In the genomic region with DNA sequence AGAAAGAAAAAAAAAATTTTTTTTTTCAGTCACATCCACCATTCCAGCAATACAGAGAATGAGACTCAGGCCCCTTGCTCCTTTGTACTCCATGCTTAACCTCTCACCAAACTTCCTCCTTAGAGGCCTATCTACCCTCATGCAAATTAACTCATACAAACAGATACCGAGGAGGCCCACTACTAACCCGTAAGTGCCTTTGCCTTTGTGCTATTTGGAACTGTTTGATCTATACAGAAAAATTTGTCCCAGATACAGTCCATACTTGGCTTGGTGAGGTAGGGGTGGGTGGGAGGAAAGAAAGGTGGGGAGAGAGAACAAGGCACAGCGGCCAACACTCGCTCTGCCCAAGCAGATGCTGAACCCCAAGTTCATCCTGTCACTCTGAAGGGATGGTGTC, we compare ENCODE assay signal across 11 cellular contexts.
A peak's percentile ranks its signal among the peaks of the same experiment; 100 is the strongest.
DNase-seq lines count a peak whose midpoint lies in the region; ATAC-seq and TF ChIP-seq lines count a peak whose summit lies in the region.
"Had no signal": no experiment of that assay in that cellular context is flagged by ENCODE, and none has a peak within 500 bp of the region (broad histone marks: within the 10 kb centered on the region; RNA-seq: fewer than 3 reads in every experiment).

No MANE protein-coding gene starts in this region.

- DNase-seq in PC-9 = no peak
- no peak for DNase-seq in osteocyte (ENCODE audit: extremely low spot score, unreplicated experiment)
- DNase-seq in NCI-H2171 treated with DMSO at 0.1 percent for 48 hours (lab: John Stamatoyannopoulos, UW) = no peak
- no peak for DNase-seq in NCI-H345 (lab: John Stamatoyannopoulos, UW)
- no peak for DNase-seq in GOT3 (lab: John Stamatoyannopoulos, UW)
- no peak for DNase-seq in NCI-H446 (lab: John Stamatoyannopoulos, UW)
- DNase-seq: activated naive CD4-positive, alpha-beta T cell treated with anti-CD3 and anti-CD28 coated beads, Interleukin-2, amount 10 ng/mL, durations not matched to agents 7 days and 5 days; SHP77 treated with DMSO at 0.1 percent for 48 hours had no signal

- POLR2A ChIA-PET in PC-9 (lab: Charles Lee; ENCODE audit: unreplicated experiment) = interaction anchor here (0.8 to 1.4 kb wide), 2 partner anchors 11 to 73 kb away, joined by 5 to 12 read pairs; no protein-coding TSS in a partner anchor

- H3K36me3 Mint-ChIP-seq in osteocyte (ENCODE audit: unreplicated experiment) = no peaks in the 10 kb centered on the region
- H3K36me3 Mint-ChIP-seq: activated naive CD4-positive, alpha-beta T cell treated with anti-CD3 and anti-CD28 coated beads, Interleukin-2, amount 10 ng/mL, durations not matched to agents 7 days and 5 days had no signal

- H3K36me3 ChIP-seq in PC-9 (ENCODE audit: low read depth) = no peaks in the 10 kb centered on the region
- H3K36me3 ChIP-seq: neutrophil had no signal

- H3K27me3 ChIP-seq in PC-9 (ENCODE audit: insufficient read depth, low read depth) = no peaks in the 10 kb centered on the region
- H3K27me3 ChIP-seq: neutrophil had no signal

- ATAC-seq in GM18867 (IDR thresholded peaks at IDR 0.05; ENCODE audit: unreplicated experiment) (peak; percentile 39), HG02642 (IDR thresholded peaks at IDR 0.05; ENCODE audit: poor library complexity, unreplicated experiment) (peak; percentile 35)

- no peaks in the 10 kb centered on the region for H4K20me1 ChIP-seq in PC-9 (ENCODE audit: insufficient read depth)

- H3K27ac Mint-ChIP-seq in osteocyte (ENCODE audit: unreplicated experiment) = peak overlapping the region; percentile 81
- H3K27ac Mint-ChIP-seq: activated naive CD4-positive, alpha-beta T cell treated with anti-CD3 and anti-CD28 coated beads, Interleukin-2, amount 10 ng/mL, durations not matched to agents 7 days and 5 days had no signal

- H3K9me2 ChIP-seq in PC-9 (ENCODE audit: insufficient read depth) = no peaks in the 10 kb centered on the region

- H3K4me1 Mint-ChIP-seq in osteocyte (ENCODE audit: unreplicated experiment) = peaks cover 80% of the 10 kb centered on the region

- H3K27ac ChIP-seq in PC-9 = peak overlapping the region; percentile 100
- H3K27ac ChIP-seq: neutrophil had no signal

- no peak overlapping the region for H2AFZ ChIP-seq in PC-9

- intact Hi-C loops in PC-9 (cut with micrococcal nuclease; ENCODE audit: unreplicated experiment) = loop anchor here (1.0 to 5.0 kb wide), 3 partner anchors 16 to 203 kb away; a partner anchor contains a TSS

- CTCF ChIA-PET in PC-9 (lab: Charles Lee) = no interaction called here

- BruUV-seq in PC-9 (replicated peaks; lab: Mats Ljungman, UMichigan) = TSS peak; percentile 54

- peaks cover 6% of the 10 kb centered on the region for H3K79me2 ChIP-seq in PC-9 (ENCODE audit: low read depth)

- peaks cover 55% of the 10 kb centered on the region for H3F3A ChIP-seq in PC-9 (ENCODE audit: insufficient read depth, low read depth)

- no peaks in the 10 kb centered on the region for H3K27me3 Mint-ChIP-seq in osteocyte (ENCODE audit: unreplicated experiment)

- no peak for TF ChIP-seq CTCF in PC-9 (conservative IDR thresholded peaks at IDR 0.05)
- no peak for TF ChIP-seq CTCF in osteocyte (IDR thresholded peaks at IDR 0.05)

- no peak overlapping the region for H3K4me3 Mint-ChIP-seq in osteocyte (ENCODE audit: unreplicated experiment)
- H3K4me3 Mint-ChIP-seq: activated naive CD4-positive, alpha-beta T cell treated with anti-CD3 and anti-CD28 coated beads, Interleukin-2, amount 10 ng/mL, durations not matched to agents 7 days and 5 days had no signal

- no peak overlapping the region for H3K4me3 ChIP-seq in PC-9

- peaks cover 81% of the 10 kb centered on the region for H3K4me1 ChIP-seq in PC-9 (replicated peaks; ENCODE audit: insufficient read depth)

- H3K4me2 ChIP-seq in PC-9 = peak overlapping the region; percentile 52

- H3K9me3 ChIP-seq in PC-9 (ENCODE audit: insufficient read depth, low read depth) = no peaks in the 10 kb centered on the region
- H3K9me3 ChIP-seq: neutrophil had no signal

- H3K9me3 Mint-ChIP-seq in osteocyte (ENCODE audit: unreplicated experiment) = no peaks in the 10 kb centered on the region
- H3K9me3 Mint-ChIP-seq: activated naive CD4-positive, alpha-beta T cell treated with anti-CD3 and anti-CD28 coated beads, Interleukin-2, amount 10 ng/mL, durations not matched to agents 7 days and 5 days had no signal
